ENCODE assay signal across 12 cellular contexts in the genomic region with DNA sequence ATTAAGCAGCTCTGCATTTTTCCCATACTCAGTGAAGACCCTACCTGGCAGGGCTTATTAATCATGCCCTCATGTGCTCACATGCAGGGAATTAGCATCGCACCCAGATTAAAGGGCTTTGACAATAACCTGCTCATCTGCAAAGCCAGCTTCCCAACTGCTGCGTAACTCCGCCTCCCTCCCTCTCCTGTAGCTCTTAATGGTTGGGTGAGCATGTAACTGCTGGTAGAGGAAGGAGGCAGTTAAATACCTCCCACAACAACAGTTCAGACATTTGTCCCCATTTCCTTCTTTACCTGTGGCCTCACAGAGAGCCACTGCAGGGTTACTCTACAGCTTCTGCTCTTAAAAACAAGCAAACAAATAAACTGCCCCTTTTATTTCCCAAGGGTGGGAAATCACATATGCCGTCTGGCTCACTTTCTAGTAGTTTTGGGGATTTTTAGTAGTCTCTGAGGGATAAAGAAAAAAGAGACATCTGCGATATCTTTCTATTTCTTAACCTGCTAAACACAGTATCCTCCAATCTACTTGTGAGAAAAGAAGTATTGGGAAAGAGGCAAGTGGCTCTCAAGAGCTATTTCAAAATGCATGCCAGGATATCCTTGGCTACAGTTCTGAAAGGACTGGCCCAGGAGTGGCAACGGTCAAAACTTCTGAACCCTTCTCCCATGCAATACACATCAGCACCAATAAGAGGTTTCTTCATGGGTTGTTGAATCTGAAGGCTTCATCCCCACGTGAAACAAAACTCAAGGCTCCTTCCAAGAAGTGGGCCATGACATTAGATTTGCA.
DNase-seq lines count a peak whose midpoint lies in the region; ATAC-seq and TF ChIP-seq lines count a peak whose summit lies in the region.
"Had no signal": no experiment of that assay in that cellular context is flagged by ENCODE, and none has a peak within 500 bp of the region (broad histone marks: within the 10 kb centered on the region; RNA-seq: fewer than 3 reads in every experiment).

No MANE protein-coding gene starts in this region.

- no peak for TF ChIP-seq CTCF in hepatocyte (IDR thresholded peaks at IDR 0.05; ENCODE audit: poor library complexity)

- H3K4me3 ChIP-seq in hepatocyte: no peak overlapping the region
- H3K4me3 ChIP-seq: pancreas had no signal

- in situ Hi-C loops in KBM-7 (cut with MboI; ENCODE audit: low pct_unique_long_range_greater_than_20kb, low sequenced_read_pairs): no loop called here

- no peak overlapping the region for H3K4me2 ChIP-seq in hepatocyte

- no peaks in the 10 kb centered on the region for H3K36me3 ChIP-seq in hepatocyte (replicated peaks; ENCODE audit: insufficient read depth, low read depth)
- H3K36me3 ChIP-seq: pancreas had no signal

- no peaks in the 10 kb centered on the region for H3K9me3 ChIP-seq in hepatocyte (ENCODE audit: low read depth)
- H3K9me3 ChIP-seq: pancreas had no signal

- H3K79me2 ChIP-seq in hepatocyte: no peaks in the 10 kb centered on the region

- no peak overlapping the region for H3K27ac ChIP-seq in hepatocyte
- H3K27ac ChIP-seq: pancreas had no signal

- 66% methylated on average over 7 of the region's 7 CpGs for WGBS in hepatocyte (ENCODE audit: low lambda C conversion rate, missing lambda C conversion rate)

- DNase-seq in Ammon's horn (ENCODE audit: low spot score) (peak; percentile 23), ecto neural progenitor cell (ENCODE audit: low spot score) (peak; percentile 66), KBM-7 (no peak), LoVo (ENCODE audit: low spot score) (no peak), pons (ENCODE audit: low spot score) (no peak), hepatocyte (ENCODE audit: low spot score) (no peak)
- DNase-seq: activated T-cell treated with anti-CD3 and anti-CD28 coated beads, Interleukin-2, amount 50 U/mL, for 72 hours; pancreas had no signal

- H3K27me3 ChIP-seq in hepatocyte: peaks cover 12% of the 10 kb centered on the region
- H3K27me3 ChIP-seq: pancreas had no signal

- no peaks in the 10 kb centered on the region for H3K9me2 ChIP-seq in hepatocyte (replicated peaks; ENCODE audit: insufficient read depth)

- H3K4me1 ChIP-seq in hepatocyte (ENCODE audit: insufficient read depth): peaks cover 9% of the 10 kb centered on the region
- H3K4me1 ChIP-seq: pancreas had no signal

- peak; percentile 60 for ATAC-seq in GM19328 (IDR thresholded peaks at IDR 0.05; ENCODE audit: unreplicated experiment)
- ATAC-seq in HG03575 (IDR thresholded peaks at IDR 0.05; ENCODE audit: extremely low read depth, insufficient number of reproducible peaks, low FRiP score, unreplicated experiment): peak; percentile 44
- ATAC-seq: activated T-cell treated with anti-CD3 and anti-CD28 coated beads, Interleukin-2, amount 50 U/mL, for 72 hours; HCT116; stimulated activated effector memory CD8-positive, alpha-beta T cell treated with anti-CD3 and anti-CD28 coated beads, Interleukin-12 subunit alpha, Interleukin-12 subunit beta, amount 100 ng/mL, for 72 hours had no signal

- H2AFZ ChIP-seq in hepatocyte: no peak overlapping the region

- H4K20me1 ChIP-seq in hepatocyte (ENCODE audit: insufficient read depth, poor library complexity, severe bottlenecking): no peaks in the 10 kb centered on the region

Comparison
In these comparisons a context has a peak if more than half of its experiments do, and no peak if none do; other contexts are left out.
1. DNase-seq: peak in Ammon's horn (single experiment) and ecto neural progenitor cell (single experiment); none in KBM-7 (single experiment), LoVo (single experiment), pons (single experiment) and hepatocyte (single experiment).